In genomic region chr19:382578-382977, GRCh38 we compare ENCODE assay signal across 8 cellular contexts. TPM values are rescaled to one million over a fixed set of nuclear protein-coding genes. Genes with fewer than 3 reads are reported as not detected.
DNase-seq lines count a peak whose midpoint lies in the region; ATAC-seq and TF ChIP-seq lines count a peak whose summit lies in the region.
"Not testable (repeated sequence)": the region's sequence is repeated elsewhere in the genome, so short reads cannot be mapped to it uniquely, and the experiment has no call there.

No MANE protein-coding gene starts in this region.

- peak; percentile 75; the same call in 2 of the 3 replicates for ATAC-seq in RWPE2 (ENCODE audit: low read depth)
- ATAC-seq in activated CD8-positive, alpha-beta T cell treated with anti-CD3 and anti-CD28 coated beads, Interleukin-2, amount 10 ng/mL, durations not matched to agents 7 days and 5 days, result not testable (repeated sequence)
- ATAC-seq in stimulated activated effector memory CD8-positive, alpha-beta T cell treated with anti-CD3 and anti-CD28 coated beads, Interleukin-12 subunit alpha, Interleukin-12 subunit beta, amount 100 ng/mL, for 72 hours, result peak; percentile 86

- CTCF ChIA-PET in activated CD8-positive, alpha-beta T cell treated with anti-CD3 and anti-CD28 coated beads, Interleukin-2, amount 10 ng/mL, durations not matched to agents 7 days and 5 days (lab: Charles Lee), result interaction anchor here (1.2 to 1.3 kb wide), 2 partner anchors 124 to 128 kb away, joined by 3 read pairs; no protein-coding TSS in a partner anchor

- H3K9me2 ChIP-seq in GM23248 (ENCODE audit: insufficient read depth), result not testable (repeated sequence)

- H3K27ac ChIP-seq in GM23248, brain microvascular endothelial cell: not testable (repeated sequence)
- H3K27ac ChIP-seq in RWPE2 (ENCODE audit: poor library complexity, severe bottlenecking), result peak overlapping the region; percentile 57

- POLR2A ChIA-PET in activated CD8-positive, alpha-beta T cell treated with anti-CD3 and anti-CD28 coated beads, Interleukin-2, amount 10 ng/mL, durations not matched to agents 7 days and 5 days (lab: Charles Lee), result not testable (repeated sequence)

- H3K9me3 ChIP-seq in GM23248 (ENCODE audit: low read depth); RWPE2 (ENCODE audit: severe bottlenecking): not testable (repeated sequence)

- not testable (repeated sequence) for H2AFZ ChIP-seq in GM23248

- not testable (repeated sequence) for H3K36me3 Mint-ChIP-seq in activated CD8-positive, alpha-beta T cell treated with anti-CD3 and anti-CD28 coated beads, Interleukin-2, amount 10 ng/mL, durations not matched to agents 7 days and 5 days (ENCODE audit: low read depth); stimulated activated effector memory CD8-positive, alpha-beta T cell treated with anti-CD3 and anti-CD28 coated beads, Interleukin-12 subunit alpha, Interleukin-12 subunit beta, amount 100 ng/mL, for 72 hours

- not testable (repeated sequence) for TF ChIP-seq CTCF in RWPE2 (IDR thresholded peaks at IDR 0.05; ENCODE audit: poor library complexity, severe bottlenecking); brain microvascular endothelial cell (IDR thresholded peaks at IDR 0.05; ENCODE audit: low read depth, low read length, missing control alignments)

- peaks cover 13% of the 10 kb centered on the region for H3K4me1 Mint-ChIP-seq in activated CD8-positive, alpha-beta T cell treated with anti-CD3 and anti-CD28 coated beads, Interleukin-2, amount 10 ng/mL, durations not matched to agents 7 days and 5 days (ENCODE audit: low read depth)
- peaks cover 31% of the 10 kb centered on the region for H3K4me1 Mint-ChIP-seq in stimulated activated effector memory CD8-positive, alpha-beta T cell treated with anti-CD3 and anti-CD28 coated beads, Interleukin-12 subunit alpha, Interleukin-12 subunit beta, amount 100 ng/mL, for 72 hours

- not testable (repeated sequence) for H3K36me3 ChIP-seq in GM23248 (ENCODE audit: low read depth); RWPE2 (ENCODE audit: low read depth); brain microvascular endothelial cell (replicated peaks)

- not testable (repeated sequence) for H3K4me1 ChIP-seq in GM23248 (ENCODE audit: insufficient read depth); RWPE2 (ENCODE audit: insufficient read depth, poor library complexity, severe bottlenecking)

- not testable (repeated sequence) for H3K27ac Mint-ChIP-seq in activated CD8-positive, alpha-beta T cell treated with anti-CD3 and anti-CD28 coated beads, Interleukin-2, amount 10 ng/mL, durations not matched to agents 7 days and 5 days
- peak overlapping the region; percentile 41 for H3K27ac Mint-ChIP-seq in stimulated activated effector memory CD8-positive, alpha-beta T cell treated with anti-CD3 and anti-CD28 coated beads, Interleukin-12 subunit alpha, Interleukin-12 subunit beta, amount 100 ng/mL, for 72 hours

- H3K27me3 ChIP-seq in GM23248 (replicated peaks; ENCODE audit: insufficient read depth); RWPE2 (ENCODE audit: insufficient read depth, poor library complexity, severe bottlenecking); brain microvascular endothelial cell (replicated peaks): not testable (repeated sequence)

- H3K4me2 ChIP-seq in GM23248 (ENCODE audit: unreplicated experiment), result peak overlapping the region; percentile 47

- in situ Hi-C loops in GM23248 (cut with MboI); brain microvascular endothelial cell (cut with HindIII; ENCODE audit: low pct_ligation_motif_present, low sequenced_read_pairs): not testable (repeated sequence)

- H3F3A ChIP-seq in GM23248 (ENCODE audit: insufficient read depth), result not testable (repeated sequence)

- H3K79me2 ChIP-seq in GM23248 (ENCODE audit: insufficient read depth), result not testable (repeated sequence)

- H3K9ac ChIP-seq in GM23248, result not testable (repeated sequence)

- WGBS in GM23248 (ENCODE audit: low coverage in 1 of 2, low lambda C conversion rate in 2 of 2, missing lambda C conversion rate in 2 of 2), 2 experiments, result 2% methylated on average over 7 to 9 of the region's 9 CpGs

- DNase-seq in DMS 273 treated with DMSO at 0.1 percent for 48 hours (lab: John Stamatoyannopoulos, UW) (peak; percentile 77), GM23248 (peak; percentile 90), NCI-H2029 (lab: John Stamatoyannopoulos, UW) (peak; percentile 60), brain microvascular endothelial cell (peak; percentile 22), kidney glomerular epithelial cell (lab: John Stamatoyannopoulos, UW) (peak; percentile 64)
- DNase-seq in RWPE2 (ENCODE audit: low spot score); stimulated activated effector memory CD8-positive, alpha-beta T cell treated with anti-CD3 and anti-CD28 coated beads, Interleukin-12 subunit alpha, Interleukin-12 subunit beta, amount 100 ng/mL, for 72 hours (ENCODE audit: low spot score in 2 of 2): not testable (repeated sequence)
- DNase-seq in activated CD8-positive, alpha-beta T cell treated with anti-CD3 and anti-CD28 coated beads, Interleukin-2, amount 10 ng/mL, durations not matched to agents 7 days and 5 days, result peak; percentile 51

- not testable (repeated sequence) for H3K9me3 Mint-ChIP-seq in activated CD8-positive, alpha-beta T cell treated with anti-CD3 and anti-CD28 coated beads, Interleukin-2, amount 10 ng/mL, durations not matched to agents 7 days and 5 days (ENCODE audit: insufficient read depth); stimulated activated effector memory CD8-positive, alpha-beta T cell treated with anti-CD3 and anti-CD28 coated beads, Interleukin-12 subunit alpha, Interleukin-12 subunit beta, amount 100 ng/mL, for 72 hours

- H4K20me1 ChIP-seq in GM23248 (ENCODE audit: insufficient read depth), result not testable (repeated sequence)

- peak overlapping the region; percentile 38; the same call in 1 of the 2 replicates for H3K4me3 ChIP-seq in GM23248
- H3K4me3 ChIP-seq in RWPE2 (ENCODE audit: severe bottlenecking); brain microvascular endothelial cell (ENCODE audit: low read depth, low read length): not testable (repeated sequence)

- not testable (repeated sequence) for H3K4me3 Mint-ChIP-seq in activated CD8-positive, alpha-beta T cell treated with anti-CD3 and anti-CD28 coated beads, Interleukin-2, amount 10 ng/mL, durations not matched to agents 7 days and 5 days
- H3K4me3 Mint-ChIP-seq in stimulated activated effector memory CD8-positive, alpha-beta T cell treated with anti-CD3 and anti-CD28 coated beads, Interleukin-12 subunit alpha, Interleukin-12 subunit beta, amount 100 ng/mL, for 72 hours, result peak overlapping the region; percentile 34

- H3K27me3 Mint-ChIP-seq in activated CD8-positive, alpha-beta T cell treated with anti-CD3 and anti-CD28 coated beads, Interleukin-2, amount 10 ng/mL, durations not matched to agents 7 days and 5 days (ENCODE audit: low read depth), result peaks cover 42% of the 10 kb centered on the region

RNA-seq across cellular contexts. Expression of gene C2CD4C, which starts 26.4 kb away (rescaled TPM):
- 0.32 TPM in 1 of 2 replicates, not detected in the other for total RNA-seq in GM23248 (2014; rRNA removed; shearing (Covaris generic))
- polyA plus RNA-seq in GM23248 (2016; fragmentation: Nextera tagmentation; extraction: Ambion mirVana), result 0.05 TPM in 1 of 2 replicates, not detected in the other
- total RNA-seq in activated CD8-positive, alpha-beta T cell treated with anti-CD3 and anti-CD28 coated beads, Interleukin-2, amount 10 ng/mL, durations not matched to agents 7 days and 5 days, result not detected

RNA-seq across cellular contexts. Expression of gene MIER2, which starts 38.0 kb away (rescaled TPM):
- total RNA-seq in GM23248 (2014; rRNA removed; shearing (Covaris generic)), result 11.8 and 27.8 TPM in 2 replicates
- polyA plus RNA-seq in GM23248 (2016; fragmentation: Nextera tagmentation; extraction: Ambion mirVana), result 28.6 and 30.7 TPM in 2 replicates
- 10 to 100 TPM; 21.6 to 23.1 TPM for total RNA-seq in activated CD8-positive, alpha-beta T cell treated with anti-CD3 and anti-CD28 coated beads, Interleukin-2, amount 10 ng/mL, durations not matched to agents 7 days and 5 days
